19 cellular contexts compared by ENCODE assay signal in genomic region chrX:39431893-39432292, GRCh38.
"Had no signal": no experiment of that assay in that cellular context is flagged by ENCODE, and none has a peak within 500 bp of the region (broad histone marks: within the 10 kb centered on the region; RNA-seq: fewer than 3 reads in every experiment).

No MANE protein-coding gene starts in this region.

- H3K4me1 ChIP-seq: gastrocnemius medialis, heart right ventricle, left ventricle myocardium inferior, suprapubic skin, thyroid gland had no signal

- H3K4me3 ChIP-seq: esophagus muscularis mucosa, gastrocnemius medialis, heart right ventricle, left ventricle myocardium inferior, lung, smooth muscle cell, suprapubic skin, thyroid gland had no signal

- FAIRE-seq: colon, urothelium cell line had no signal

- DNase-seq: effector memory CD8-positive, alpha-beta T cell; gastrocnemius medialis; heart right ventricle; islet precursor cell; left ventricle myocardium inferior; mesenchymal stem cell; naive thymus-derived CD8-positive, alpha-beta T cell; posterior cingulate gyrus; stimulated activated CD4-positive, alpha-beta T cell treated with anti-CD3 and anti-CD28 coated beads, Interleukin-2, amount 100 ng/mL, for 48 hours; stimulated activated naive CD4-positive, alpha-beta T cell treated with Interleukin-2 at 50 U/mL for 16 hours; thyroid gland had no signal

- H3K36me3 ChIP-seq: esophagus muscularis mucosa, gastrocnemius medialis, heart right ventricle, left ventricle myocardium inferior, neutrophil, suprapubic skin, thyroid gland had no signal

- H3K27me3 ChIP-seq: esophagus muscularis mucosa, gastrocnemius medialis, neutrophil, suprapubic skin, thyroid gland had no signal

- H3K27ac ChIP-seq: epithelial cell of prostate, esophagus muscularis mucosa, gastrocnemius medialis, heart right ventricle, left ventricle myocardium inferior, neutrophil, suprapubic skin, thyroid gland had no signal

- ATAC-seq: effector memory CD8-positive, alpha-beta T cell; gastrocnemius medialis; heart right ventricle; naive thymus-derived CD8-positive, alpha-beta T cell had no signal

- H3K9me3 ChIP-seq: gastrocnemius medialis, left ventricle myocardium inferior, neutrophil, suprapubic skin, thyroid gland had no signal
